1 cellular context compared by ENCODE assay signal in genomic region chr14:21023817-21024667, GRCh38.
TF ChIP-seq lines count a peak whose summit lies in the region.

No MANE protein-coding gene starts in this region.

TF ChIP-seq in HepG2, 621 proteins besides CTCF, POLR2A, EP300 and RAD21 (continued from another document and continues in another):
- TF ChIP-seq SNAPC4 (CRISPR knock-in tag; IDR thresholded peaks at IDR 0.05) (peak; percentile 83; the same call in 1 of the 2 replicates), ZNF576 (CRISPR knock-in tag; IDR thresholded peaks at IDR 0.05) (no peak), ZNF512B (CRISPR knock-in tag; IDR thresholded peaks at IDR 0.05; ENCODE audit: borderline replicate concordance) (no peak), ZNF616 (CRISPR knock-in tag; IDR thresholded peaks at IDR 0.05; ENCODE audit: low read depth) (no peak), RARA (CRISPR knock-in tag; IDR thresholded peaks at IDR 0.05) (peak; percentile 80), CHD2 (IDR thresholded peaks at IDR 0.05; ENCODE audit: low read depth, low read length) (no peak), TRAFD1 (CRISPR knock-in tag; IDR thresholded peaks at IDR 0.05; ENCODE audit: borderline replicate concordance) (0 out of 2 replicates have a peak, but pooled peaks have one; percentile 16), SKI (IDR thresholded peaks at IDR 0.05; ENCODE audit: partially characterized antibody) (peak; percentile 77), ZNF563 (CRISPR knock-in tag; IDR thresholded peaks at IDR 0.05) (no peak), SIX4 (CRISPR knock-in tag; IDR thresholded peaks at IDR 0.05) (no peak), ZBTB26 (CRISPR knock-in tag; IDR thresholded peaks at IDR 0.05; ENCODE audit: borderline replicate concordance) (no peak), ZNF276 (CRISPR knock-in tag; IDR thresholded peaks at IDR 0.05; ENCODE audit: low read depth) (no peak), RARG (CRISPR knock-in tag; IDR thresholded peaks at IDR 0.05; ENCODE audit: low read depth) (no peak), ZNF7 (CRISPR knock-in tag; IDR thresholded peaks at IDR 0.05) (no peak), ATM (IDR thresholded peaks at IDR 0.05; ENCODE audit: borderline replicate concordance) (no peak), REPIN1 (CRISPR knock-in tag; IDR thresholded peaks at IDR 0.05; ENCODE audit: borderline replicate concordance, low read depth) (no peak), ZNF572 (CRISPR knock-in tag; IDR thresholded peaks at IDR 0.05) (no peak), HMGA1 (CRISPR knock-in tag; conservative IDR thresholded peaks at IDR 0.05) (no peak), AFF4 (CRISPR knock-in tag; IDR thresholded peaks at IDR 0.05) (no peak), ZBTB7B (CRISPR knock-in tag; IDR thresholded peaks at IDR 0.05) (no peak), JDP2 (CRISPR knock-in tag; IDR thresholded peaks at IDR 0.05; ENCODE audit: borderline replicate concordance) (no peak), SNAPC2 (CRISPR knock-in tag; IDR thresholded peaks at IDR 0.05) (no peak), ETS1 (CRISPR knock-in tag; IDR thresholded peaks at IDR 0.05) (no peak), MTA3 (CRISPR knock-in tag; IDR thresholded peaks at IDR 0.05) (no peak), ZBTB10 (CRISPR knock-in tag; IDR thresholded peaks at IDR 0.05; ENCODE audit: borderline replicate concordance) (no peak), ZNF337 (CRISPR knock-in tag; IDR thresholded peaks at IDR 0.05; ENCODE audit: borderline replicate concordance, low read depth) (no peak), ZNF441 (CRISPR knock-in tag; IDR thresholded peaks at IDR 0.05; ENCODE audit: borderline replicate concordance) (no peak), SATB2 (CRISPR knock-in tag; IDR thresholded peaks at IDR 0.05) (no peak), NFIC (IDR thresholded peaks at IDR 0.05; ENCODE audit: low read length) (peak; percentile 60; the same call in 1 of the 2 replicates), ZNF446 (CRISPR knock-in tag; IDR thresholded peaks at IDR 0.05) (no peak), ZUFSP (CRISPR knock-in tag; IDR thresholded peaks at IDR 0.05; ENCODE audit: borderline replicate concordance) (no peak), MAX (IDR thresholded peaks at IDR 0.05) (peak; percentile 45; the same call in 1 of the 2 replicates), ZNF780A (CRISPR knock-in tag; IDR thresholded peaks at IDR 0.05) (no peak)
